14 cellular contexts compared by ENCODE assay signal in genomic region chr21:46024983-46025860, GRCh38. TPM values are rescaled to one million over a fixed set of nuclear protein-coding genes. Genes with fewer than 3 reads are reported as not detected.
A peak's percentile ranks its signal among the peaks of the same experiment; 100 is the strongest.
DNase-seq lines count a peak whose midpoint lies in the region; ATAC-seq, FAIRE-seq and TF ChIP-seq lines count a peak whose summit lies in the region.
"Had no signal": no experiment of that assay in that cellular context is flagged by ENCODE, and none has a peak within 500 bp of the region (broad histone marks: within the 10 kb centered on the region; RNA-seq: fewer than 3 reads in every experiment).

No MANE protein-coding gene starts in this region.

- H3K4me3 Mint-ChIP-seq in immature natural killer cell = no peak overlapping the region

- TF ChIP-seq POLR2A in K562 (conservative IDR thresholded peaks at IDR 0.05) = no peak

- no peak overlapping the region for H3K9ac ChIP-seq in K562 (ENCODE audit: insufficient read depth in 1 of 2, low read depth in 2 of 2, low read length in 2 of 2)
- H3K9ac ChIP-seq in kidney (ENCODE audit: low read length in 2 of 2) = no peak overlapping the region

- no peaks in the 10 kb centered on the region for H4K20me1 ChIP-seq in K562 (replicated peaks; ENCODE audit: control insufficient read depth, insufficient read depth, low read length)

- in situ Hi-C loops in K562 (cut with MboI) = no loop called here

- H3K9me1 ChIP-seq in K562 (ENCODE audit: control insufficient read depth, insufficient read depth, low read length) = peaks cover 6% of the 10 kb centered on the region

- no peak for TF ChIP-seq CTCF in K562 (IDR thresholded peaks at IDR 0.05 in 2 of 3, conservative IDR thresholded peaks at IDR 0.05 in 1 of 3; ENCODE audit: insufficient read depth in 2 of 3, low read depth in 1 of 3, low read length in 3 of 3)
- TF ChIP-seq CTCF in kidney (IDR thresholded peaks at IDR 0.05; ENCODE audit: borderline replicate concordance, extremely low read depth, insufficient read depth) = no peak

- ATAC-seq in K562 (no peak), HG02970 (IDR thresholded peaks at IDR 0.05; ENCODE audit: low FRiP score, unreplicated experiment) (no peak)

- DNase-seq in HCEC 1CT = peak; percentile 61
- DNase-seq in K562 (ENCODE audit: extremely low read depth in 1 of 4, low spot score in 3 of 4) = peak in 1 of 4 experiments; percentile 5
- no peak for DNase-seq in kidney
- DNase-seq in NCI-H2171 treated with DMSO at 0.1 percent for 48 hours (lab: John Stamatoyannopoulos, UW) = no peak
- no peak for DNase-seq in NCI-H1417 treated with DMSO at 0.1 percent for 48 hours (lab: John Stamatoyannopoulos, UW)
- DNase-seq in immature natural killer cell = no peak
- DNase-seq: activated gamma-delta T cell treated with Interleukin-2 at 50 U/mL for 16 hours, NCI-H524 treated with DMSO at 0.1 percent for 48 hours, nucleus accumbens had no signal

- peaks cover 0 to 9% of the 10 kb centered on the region in 2 experiments; a peak in 3 of 5 replicates for H3K27me3 ChIP-seq in K562 (ENCODE audit: control insufficient read depth in 2 of 2, insufficient read depth in 2 of 2, low read length in 2 of 2)
- H3K27me3 ChIP-seq: SJSA1, tibial nerve had no signal

- H3K4me1 ChIP-seq in K562 (replicated peaks in 1 of 2; ENCODE audit: control insufficient read depth in 2 of 2, insufficient read depth in 2 of 2, low read length in 2 of 2) (peaks cover 0 to 13% of the 10 kb centered on the region in 2 experiments; a peak in 3 of 5 replicates), kidney (ENCODE audit: control insufficient read depth in 1 of 2, insufficient read depth in 1 of 2, low read depth in 1 of 2, low read length in 2 of 2) (peaks cover 0 to 2% of the 10 kb centered on the region in 2 donors)
- H3K4me1 ChIP-seq: SJSA1 had no signal

- no TSS peak for BruUV-seq in K562 (replicated peaks; lab: Mats Ljungman, UMichigan)

- POLR2A ChIA-PET in K562 (lab: Yijun Ruan, JAX) = interaction anchor here (0.7 kb wide), 1 partner anchor 17 kb away, joined by 4 read pairs; no protein-coding TSS in a partner anchor

- peaks cover 0 to 4% (median 0%) of the 10 kb centered on the region in 3 donors for H3K36me3 Mint-ChIP-seq in immature natural killer cell

- H3K36me3 ChIP-seq in K562 (ENCODE audit: control insufficient read depth, insufficient read depth, low read length) (no peaks in the 10 kb centered on the region), kidney (ENCODE audit: control insufficient read depth in 1 of 2, insufficient read depth in 2 of 2, low read length in 2 of 2) (no peaks in the 10 kb centered on the region)
- H3K36me3 ChIP-seq: SJSA1, tibial nerve had no signal

- 3% methylated on average over 3 of the region's 3 CpGs for WGBS in K562 (ENCODE audit: insufficient coverage, low coverage, missing lambda C conversion rate)

- H3K9me3 ChIP-seq in K562 (replicated peaks; ENCODE audit: control insufficient read depth, insufficient read depth, low read depth, low read length) (peaks cover 3% of the 10 kb centered on the region; the same call in 1 of the 2 replicates), kidney (ENCODE audit: control insufficient read depth in 1 of 2, low read length in 2 of 2) (peaks cover 0 to 4% of the 10 kb centered on the region in 2 donors)

- H3K4me1 Mint-ChIP-seq in immature natural killer cell = no peaks in the 10 kb centered on the region

- intact Hi-C loops in K562 (cut with micrococcal nuclease) (no loop called here), kidney (cut with DNase I) (no loop called here)

- FAIRE-seq in K562 (lab: Jason Lieb, UNC) (no peak), kidney (lab: Jason Lieb, UNC) (peak; percentile 25)
- FAIRE-seq: GM18507 had no signal

- TF ChIP-seq EP300 in K562 (IDR thresholded peaks at IDR 0.05; ENCODE audit: low read length) = no peak

- H3K9me3 Mint-ChIP-seq in immature natural killer cell = peaks cover 2 to 12% (median 8%) of the 10 kb centered on the region in 6 donors

- CTCF ChIA-PET in K562 (lab: Yijun Ruan, JAX; ENCODE audit: low intra/inter-chr PET ratio) = no interaction called here

- H3K4me3 ChIP-seq in K562 (no peak overlapping the region), kidney (ENCODE audit: low read length in 2 of 2) (no peak overlapping the region), skin epidermis (no peak overlapping the region)
- H3K4me3 ChIP-seq: SJSA1, tibial nerve had no signal

- H3K27ac Mint-ChIP-seq in immature natural killer cell = no peak overlapping the region

- no peak for TF ChIP-seq RAD21 in K562 (CRISPR knock-in tag; conservative IDR thresholded peaks at IDR 0.05 in 1 of 2, IDR thresholded peaks at IDR 0.05 in 1 of 2)

- H3K27me3 Mint-ChIP-seq in immature natural killer cell (ENCODE audit: low read depth in 3 of 3) = peaks cover 5 to 10% (median 7%) of the 10 kb centered on the region in 3 donors

- H3K79me2 ChIP-seq in K562 (ENCODE audit: control insufficient read depth, insufficient read depth, low read length) = no peaks in the 10 kb centered on the region

- H3K4me2 ChIP-seq in K562 (ENCODE audit: insufficient read depth, low read length) = no peak overlapping the region

- H3K27ac ChIP-seq in K562 (ENCODE audit: extremely low read depth, low read depth, low read length) (no peak overlapping the region), kidney (ENCODE audit: low read depth in 2 of 2, low read length in 2 of 2) (peak overlapping the region in 1 of 2 donors; percentile 28), skin epidermis (peak overlapping the region in 11 of 21 experiments; percentile 5 to 78 (median 45))
- H3K27ac ChIP-seq: SJSA1, tibial nerve had no signal

- H2AFZ ChIP-seq in K562 (ENCODE audit: low read depth, low read length) = no peak overlapping the region

RNA-seq across cellular contexts. Expression of gene COL6A1, which starts 43.7 kb away (rescaled TPM):
- total RNA-seq in K562 (2011; cell fraction: chromatin; rRNA removed; ENCODE audit: low replicate concordance) = 0.32 and 1.5 TPM in 2 replicates
- 1.7 and 3.8 TPM in 2 replicates for total RNA-seq in K562 (2011; cell fraction: nucleolus; rRNA removed)
- total RNA-seq in K562 (2011; cell fraction: nucleoplasm; rRNA removed) = 1.2 and 1.4 TPM in 2 replicates
- total RNA-seq in K562 (2014; rRNA removed) = 0.14 and 0.53 TPM in 2 replicates
- 0.13 TPM in 1 of 2 replicates, not detected in the other for total RNA-seq in K562 (2014; rRNA removed; fragmentation: Illumina TruSeq; extraction: Trizol)
- total RNA-seq in K562 (2015; rRNA removed; fragmentation: Illumina TruSeq; extraction: Trizol) = 0.04 and 0.14 TPM in 2 replicates
- total RNA-seq in K562 (2021) = 1.2 and 1.3 TPM in 2 replicates
- 0.10 and 0.39 TPM in 2 replicates for polyA plus RNA-seq in K562 (2011; rRNA removed)
- 0.21 and 0.48 TPM in 2 replicates for polyA plus RNA-seq in K562 (2011; cell fraction: cytosol; rRNA removed)
- polyA plus RNA-seq in K562 (2011; cell fraction: nucleus; rRNA removed) = 3.8 and 4.4 TPM in 2 replicates
- polyA plus RNA-seq in K562 (2012) = 0.57 and 1.5 TPM in 2 replicates
- polyA plus RNA-seq in K562 (2014; fragmentation: Illumina TruSeq; extraction: Trizol) = 0.07 and 0.21 TPM in 2 replicates
- polyA plus RNA-seq in K562 (2014; fragmentation: Nextera tagmentation; extraction: Ambion mirVana) = not detected
- polyA plus RNA-seq in K562 (2014; rRNA removed) = 0.50 and 0.76 TPM in 2 replicates
- polyA minus RNA-seq in K562 (2011; rRNA and poly(A)+ RNA removed) = not detected in 2 replicates
- 1.5 TPM in 1 of 2 replicates, not detected in the other for polyA minus RNA-seq in K562 (2011; cell fraction: cytosol; rRNA and poly(A)+ RNA removed)
- 0.40 and 1.2 TPM in 2 replicates for polyA minus RNA-seq in K562 (2011; cell fraction: nucleus; rRNA and poly(A)+ RNA removed)
- total RNA-seq in kidney = 127 TPM
- polyA plus RNA-seq in kidney (ENCODE audit: insufficient read depth, low read depth, low replicate concordance) = 112 TPM
- under 1 TPM in 2 of 3 donors, not detected in 1; 0.17 to 0.18 TPM for polyA plus RNA-seq in immature natural killer cell

Comparison
In these comparisons a context has a peak if more than half of its experiments do, and no peak if none do; other contexts are left out.
1. RNA of gene COL6A1, which starts 43.7 kb away (polyA plus RNA-seq): 112 TPM in kidney (single experiment); 0.17 to 0.18 TPM in immature natural killer cell and 0.07 to 4.4 TPM in K562; every median in the first group is over 10 times any median in the second.